In the genomic region with DNA sequence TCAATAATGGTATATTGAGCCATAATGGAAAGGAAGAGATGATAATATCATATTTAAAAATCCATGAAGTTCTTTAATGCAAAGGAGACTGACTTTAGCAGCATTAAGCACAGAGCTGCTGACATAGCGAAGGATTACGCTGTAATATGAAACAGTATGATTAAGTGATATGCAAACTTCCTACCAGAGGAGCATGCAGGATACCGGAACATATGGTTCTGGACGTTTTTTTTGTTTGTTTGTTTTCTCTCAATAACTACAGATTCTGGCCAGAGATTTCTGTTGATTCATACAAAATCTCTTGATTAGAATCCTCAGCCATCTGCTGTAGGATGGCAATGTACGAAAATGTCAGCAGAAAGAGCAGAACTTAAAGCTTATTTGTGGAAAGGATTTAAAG, we compare ENCODE assay signal across 1 cellular context.
TF ChIP-seq lines count a peak whose summit lies in the region.

No MANE protein-coding gene starts in this region.

TF ChIP-seq in GM23338, 12 proteins besides CTCF, POLR2A, EP300 and RAD21 (continued from another document):
- TF ChIP-seq, protein P1, sequence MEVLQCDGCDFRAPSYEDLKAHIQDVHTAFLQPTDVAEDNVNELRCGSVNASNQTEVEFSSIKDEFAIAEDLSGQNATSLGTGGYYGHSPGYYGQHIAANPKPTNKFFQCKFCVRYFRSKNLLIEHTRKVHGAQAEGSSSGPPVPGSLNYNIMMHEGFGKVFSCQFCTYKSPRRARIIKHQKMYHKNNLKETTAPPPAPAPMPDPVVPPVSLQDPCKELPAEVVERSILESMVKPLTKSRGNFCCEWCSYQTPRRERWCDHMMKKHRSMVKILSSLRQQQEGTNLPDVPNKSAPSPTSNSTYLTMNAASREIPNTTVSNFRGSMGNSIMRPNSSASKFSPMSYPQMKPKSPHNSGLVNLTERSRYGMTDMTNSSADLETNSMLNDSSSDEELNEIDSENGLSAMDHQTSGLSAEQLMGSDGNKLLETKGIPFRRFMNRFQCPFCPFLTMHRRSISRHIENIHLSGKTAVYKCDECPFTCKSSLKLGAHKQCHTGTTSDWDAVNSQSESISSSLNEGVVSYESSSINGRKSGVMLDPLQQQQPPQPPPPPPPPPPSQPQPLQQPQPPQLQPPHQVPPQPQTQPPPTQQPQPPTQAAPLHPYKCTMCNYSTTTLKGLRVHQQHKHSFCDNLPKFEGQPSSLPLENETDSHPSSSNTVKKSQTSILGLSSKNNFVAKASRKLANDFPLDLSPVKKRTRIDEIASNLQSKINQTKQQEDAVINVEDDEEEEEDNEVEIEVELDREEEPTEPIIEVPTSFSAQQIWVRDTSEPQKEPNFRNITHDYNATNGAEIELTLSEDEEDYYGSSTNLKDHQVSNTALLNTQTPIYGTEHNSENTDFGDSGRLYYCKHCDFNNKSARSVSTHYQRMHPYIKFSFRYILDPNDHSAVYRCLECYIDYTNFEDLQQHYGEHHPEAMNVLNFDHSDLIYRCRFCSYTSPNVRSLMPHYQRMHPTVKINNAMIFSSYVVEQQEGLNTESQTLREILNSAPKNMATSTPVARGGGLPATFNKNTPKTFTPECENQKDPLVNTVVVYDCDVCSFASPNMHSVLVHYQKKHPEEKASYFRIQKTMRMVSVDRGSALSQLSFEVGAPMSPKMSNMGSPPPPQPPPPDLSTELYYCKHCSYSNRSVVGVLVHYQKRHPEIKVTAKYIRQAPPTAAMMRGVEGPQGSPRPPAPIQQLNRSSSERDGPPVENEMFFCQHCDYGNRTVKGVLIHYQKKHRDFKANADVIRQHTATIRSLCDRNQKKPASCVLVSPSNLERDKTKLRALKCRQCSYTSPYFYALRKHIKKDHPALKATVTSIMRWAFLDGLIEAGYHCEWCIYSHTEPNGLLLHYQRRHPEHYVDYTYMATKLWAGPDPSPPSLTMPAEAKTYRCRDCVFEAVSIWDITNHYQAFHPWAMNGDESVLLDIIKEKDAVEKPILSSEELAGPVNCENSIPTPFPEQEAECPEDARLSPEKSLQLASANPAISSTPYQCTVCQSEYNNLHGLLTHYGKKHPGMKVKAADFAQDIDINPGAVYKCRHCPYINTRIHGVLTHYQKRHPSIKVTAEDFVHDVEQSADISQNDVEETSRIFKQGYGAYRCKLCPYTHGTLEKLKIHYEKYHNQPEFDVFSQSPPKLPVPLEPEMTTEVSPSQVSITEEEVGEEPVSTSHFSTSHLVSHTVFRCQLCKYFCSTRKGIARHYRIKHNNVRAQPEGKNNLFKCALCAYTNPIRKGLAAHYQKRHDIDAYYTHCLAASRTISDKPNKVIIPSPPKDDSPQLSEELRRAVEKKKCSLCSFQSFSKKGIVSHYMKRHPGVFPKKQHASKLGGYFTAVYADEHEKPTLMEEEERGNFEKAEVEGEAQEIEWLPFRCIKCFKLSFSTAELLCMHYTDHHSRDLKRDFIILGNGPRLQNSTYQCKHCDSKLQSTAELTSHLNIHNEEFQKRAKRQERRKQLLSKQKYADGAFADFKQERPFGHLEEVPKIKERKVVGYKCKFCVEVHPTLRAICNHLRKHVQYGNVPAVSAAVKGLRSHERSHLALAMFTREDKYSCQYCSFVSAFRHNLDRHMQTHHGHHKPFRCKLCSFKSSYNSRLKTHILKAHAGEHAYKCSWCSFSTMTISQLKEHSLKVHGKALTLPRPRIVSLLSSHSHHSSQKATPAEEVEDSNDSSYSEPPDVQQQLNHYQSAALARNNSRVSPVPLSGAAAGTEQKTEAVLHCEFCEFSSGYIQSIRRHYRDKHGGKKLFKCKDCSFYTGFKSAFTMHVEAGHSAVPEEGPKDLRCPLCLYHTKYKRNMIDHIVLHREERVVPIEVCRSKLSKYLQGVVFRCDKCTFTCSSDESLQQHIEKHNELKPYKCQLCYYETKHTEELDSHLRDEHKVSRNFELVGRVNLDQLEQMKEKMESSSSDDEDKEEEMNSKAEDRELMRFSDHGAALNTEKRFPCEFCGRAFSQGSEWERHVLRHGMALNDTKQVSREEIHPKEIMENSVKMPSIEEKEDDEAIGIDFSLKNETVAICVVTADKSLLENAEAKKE (CRISPR knock-in tag; IDR thresholded peaks at IDR 0.05) = no peak
- no peak for TF ChIP-seq NANOG (IDR thresholded peaks at IDR 0.05; ENCODE audit: borderline replicate concordance)
- TF ChIP-seq EZH2 (IDR thresholded peaks at IDR 0.05; ENCODE audit: low read depth, unreplicated experiment) = no peak
- TF ChIP-seq, protein P2, sequence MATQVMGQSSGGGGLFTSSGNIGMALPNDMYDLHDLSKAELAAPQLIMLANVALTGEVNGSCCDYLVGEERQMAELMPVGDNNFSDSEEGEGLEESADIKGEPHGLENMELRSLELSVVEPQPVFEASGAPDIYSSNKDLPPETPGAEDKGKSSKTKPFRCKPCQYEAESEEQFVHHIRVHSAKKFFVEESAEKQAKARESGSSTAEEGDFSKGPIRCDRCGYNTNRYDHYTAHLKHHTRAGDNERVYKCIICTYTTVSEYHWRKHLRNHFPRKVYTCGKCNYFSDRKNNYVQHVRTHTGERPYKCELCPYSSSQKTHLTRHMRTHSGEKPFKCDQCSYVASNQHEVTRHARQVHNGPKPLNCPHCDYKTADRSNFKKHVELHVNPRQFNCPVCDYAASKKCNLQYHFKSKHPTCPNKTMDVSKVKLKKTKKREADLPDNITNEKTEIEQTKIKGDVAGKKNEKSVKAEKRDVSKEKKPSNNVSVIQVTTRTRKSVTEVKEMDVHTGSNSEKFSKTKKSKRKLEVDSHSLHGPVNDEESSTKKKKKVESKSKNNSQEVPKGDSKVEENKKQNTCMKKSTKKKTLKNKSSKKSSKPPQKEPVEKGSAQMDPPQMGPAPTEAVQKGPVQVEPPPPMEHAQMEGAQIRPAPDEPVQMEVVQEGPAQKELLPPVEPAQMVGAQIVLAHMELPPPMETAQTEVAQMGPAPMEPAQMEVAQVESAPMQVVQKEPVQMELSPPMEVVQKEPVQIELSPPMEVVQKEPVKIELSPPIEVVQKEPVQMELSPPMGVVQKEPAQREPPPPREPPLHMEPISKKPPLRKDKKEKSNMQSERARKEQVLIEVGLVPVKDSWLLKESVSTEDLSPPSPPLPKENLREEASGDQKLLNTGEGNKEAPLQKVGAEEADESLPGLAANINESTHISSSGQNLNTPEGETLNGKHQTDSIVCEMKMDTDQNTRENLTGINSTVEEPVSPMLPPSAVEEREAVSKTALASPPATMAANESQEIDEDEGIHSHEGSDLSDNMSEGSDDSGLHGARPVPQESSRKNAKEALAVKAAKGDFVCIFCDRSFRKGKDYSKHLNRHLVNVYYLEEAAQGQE (IDR thresholded peaks at IDR 0.05; ENCODE audit: unreplicated experiment) = no peak
- no peak for TF ChIP-seq JUNB (IDR thresholded peaks at IDR 0.05; ENCODE audit: unreplicated experiment)
- no peak for TF ChIP-seq ZNF331 (CRISPR knock-in tag; IDR thresholded peaks at IDR 0.05; ENCODE audit: low read depth)
- no peak for TF ChIP-seq EZH2phosphoT487 (IDR thresholded peaks at IDR 0.05; ENCODE audit: unreplicated experiment)
